8 cellular contexts compared by ENCODE assay signal in the genomic region with DNA sequence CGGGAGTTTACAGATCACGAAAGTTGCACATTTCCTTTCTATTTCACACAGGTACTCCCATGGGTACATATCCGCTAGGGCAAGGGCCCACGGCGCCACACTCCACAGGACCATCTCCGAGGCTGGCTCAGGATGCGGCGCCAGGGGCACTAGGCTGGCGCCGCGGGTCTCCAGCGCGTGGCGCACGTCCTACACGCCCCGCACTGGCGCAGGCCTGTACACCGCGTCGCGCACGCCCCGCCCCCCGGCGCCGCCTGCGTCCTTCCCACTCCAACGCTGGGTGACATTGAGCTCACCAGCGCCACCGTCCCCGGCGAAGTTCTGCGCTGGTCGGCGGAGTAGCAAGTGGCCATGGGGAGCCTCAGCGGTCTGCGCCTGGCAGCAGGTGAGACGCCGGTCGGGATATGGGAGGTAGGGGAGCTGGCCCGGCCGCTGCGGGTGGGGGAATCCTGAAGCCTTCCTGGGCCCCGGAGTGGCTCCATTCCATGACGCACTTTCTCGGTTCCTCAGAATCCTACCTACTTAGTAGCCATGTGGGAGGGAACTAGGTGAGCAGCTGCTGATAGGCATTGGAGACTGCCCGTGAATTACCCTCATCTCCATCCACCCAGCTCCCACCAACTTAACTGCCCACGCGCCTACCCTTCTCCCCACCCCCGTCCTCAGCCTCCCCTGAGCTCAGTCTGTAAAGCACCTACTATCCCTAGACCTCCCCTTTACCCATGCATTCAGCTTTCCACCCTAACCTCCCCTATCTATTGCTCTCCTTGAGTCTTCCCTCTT. TPM values are rescaled to one million over a fixed set of nuclear protein-coding genes. Genes with fewer than 3 reads are reported as not detected.
DNase-seq lines count a peak whose midpoint lies in the region; ATAC-seq and TF ChIP-seq lines count a peak whose summit lies in the region.

A gene with protein sequence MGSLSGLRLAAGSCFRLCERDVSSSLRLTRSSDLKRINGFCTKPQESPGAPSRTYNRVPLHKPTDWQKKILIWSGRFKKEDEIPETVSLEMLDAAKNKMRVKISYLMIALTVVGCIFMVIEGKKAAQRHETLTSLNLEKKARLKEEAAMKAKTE (plus strand): TSS at position 268 of the 783 bp plus-strand sequence. CDS start 84 bp downstream, at position 352.

- DNase-seq in GM12865 (ENCODE audit: low read depth) = peak; percentile 97
- DNase-seq in NCI-H1105 (lab: John Stamatoyannopoulos, UW) = peak; percentile 98
- peak; percentile 94 for DNase-seq in SKM-1 treated with dmso at 0.1 percent for 144 hours (lab: John Stamatoyannopoulos, UW; ENCODE audit: unreplicated experiment)
- DNase-seq in activated naive CD8-positive, alpha-beta T cell treated with anti-CD3 and anti-CD28 coated beads for 36 hours = peak; percentile 96
- DNase-seq in head of caudate nucleus = peak; percentile 85 to 98 (median 95)
- peak; percentile 86 to 90 for DNase-seq in tibial nerve (ENCODE audit: low spot score in 2 of 2)

- TF ChIP-seq EP300 in tibial nerve (IDR thresholded peaks at IDR 0.05) = peak; percentile 30 to 95

- H3K4me2 ChIP-seq in parathyroid adenoma (ENCODE audit: low read length) = peak within 1 kb of the TSS; percentile 65

- H3K9me3 Mint-ChIP-seq in activated naive CD8-positive, alpha-beta T cell treated with anti-CD3 and anti-CD28 coated beads for 36 hours = no peaks in the 10 kb centered on the region

- WGBS in tibial nerve, 2 donors = 0 to 1% methylated on average over 17 to 38 of the region's 51 CpGs

- peak; percentile 94 for ATAC-seq in HG02642 (IDR thresholded peaks at IDR 0.05; ENCODE audit: poor library complexity, unreplicated experiment)

- H3K9me3 ChIP-seq in parathyroid adenoma (ENCODE audit: control insufficient read depth, low read length) (no peaks in the 10 kb centered on the region), tibial nerve (no peaks in the 10 kb centered on the region)

- peak within 1 kb of the TSS; percentile 96 for H3K4me3 Mint-ChIP-seq in activated naive CD8-positive, alpha-beta T cell treated with anti-CD3 and anti-CD28 coated beads for 36 hours

- no peaks in the 10 kb centered on the region for H3K27me3 ChIP-seq in parathyroid adenoma (ENCODE audit: control insufficient read depth, insufficient read depth, low read length)
- no peaks in the 10 kb centered on the region for H3K27me3 ChIP-seq in tibial nerve

- H3K27me3 Mint-ChIP-seq in activated naive CD8-positive, alpha-beta T cell treated with anti-CD3 and anti-CD28 coated beads for 36 hours = no peaks in the 10 kb centered on the region

- H3K36me3 ChIP-seq in parathyroid adenoma (ENCODE audit: control insufficient read depth, insufficient read depth, low read length) (no peaks in the 10 kb centered on the region), tibial nerve (no peaks in the 10 kb centered on the region)

- H3K4me1 Mint-ChIP-seq in activated naive CD8-positive, alpha-beta T cell treated with anti-CD3 and anti-CD28 coated beads for 36 hours = peaks cover 53% of the 10 kb centered on the region

- peak; percentile 63 for TF ChIP-seq CTCF in GM12865 (IDR thresholded peaks at IDR 0.05; ENCODE audit: insufficient read depth, low read depth, low read length, missing control alignments)
- peak; percentile 88 for TF ChIP-seq CTCF in parathyroid adenoma (IDR thresholded peaks at IDR 0.05)
- TF ChIP-seq CTCF in tibial nerve (IDR thresholded peaks at IDR 0.05) = peak; percentile 47 to 74 (median 69)

- H3K27ac ChIP-seq in parathyroid adenoma (peak within 1 kb of the TSS; percentile 88), tibial nerve (peak within 1 kb of the TSS; percentile 82 to 94 (median 90))

- peak within 1 kb of the TSS; percentile 97 for H3K27ac Mint-ChIP-seq in activated naive CD8-positive, alpha-beta T cell treated with anti-CD3 and anti-CD28 coated beads for 36 hours

- H3K4me1 ChIP-seq in parathyroid adenoma = no peaks in the 10 kb centered on the region
- H3K4me1 ChIP-seq in tibial nerve = peaks cover 0 to 41% (median 18%) of the 10 kb centered on the region in 4 donors

- TF ChIP-seq POLR2A in tibial nerve (IDR thresholded peaks at IDR 0.05) = peak; percentile 88 to 91

- H3K36me3 Mint-ChIP-seq in activated naive CD8-positive, alpha-beta T cell treated with anti-CD3 and anti-CD28 coated beads for 36 hours = peaks cover 52% of the 10 kb centered on the region

- H3K4me3 ChIP-seq in GM12865 (ENCODE audit: low read depth, low read length) (peak within 1 kb of the TSS; percentile 94), parathyroid adenoma (ENCODE audit: low read depth, low read length) (peak within 1 kb of the TSS; percentile 66), tibial nerve (peak within 1 kb of the TSS; percentile 63 to 88 (median 84))

- peak within 1 kb of the TSS; percentile 73 for H3K9ac ChIP-seq in parathyroid adenoma

- intact Hi-C loops in head of caudate nucleus (cut with DNase I) = no loop called here

- H2AFZ ChIP-seq in parathyroid adenoma = peak within 1 kb of the TSS; percentile 93

- H3K79me2 ChIP-seq in parathyroid adenoma = peaks cover 18% of the 10 kb centered on the region

RNA-seq across cellular contexts. Expression of the gene that starts here (rescaled TPM):
- 100 to 1,000 TPM; 147 to 148 TPM for total RNA-seq in activated naive CD8-positive, alpha-beta T cell treated with anti-CD3 and anti-CD28 coated beads for 36 hours
- total RNA-seq in tibial nerve = 10 to 100 TPM; 13.2 to 23.1 (median 17.8) TPM

Comparison
In these comparisons a context has a peak if more than half of its experiments do, and no peak if none do; other contexts are left out.
1. Peak in every context shown above with its lines: DNase-seq, ATAC-seq, H3K4me3 ChIP-seq and H3K27ac ChIP-seq.
2. RNA of the gene that starts here (total RNA-seq): 147 to 148 TPM in activated naive CD8-positive, alpha-beta T cell treated with anti-CD3 and anti-CD28 coated beads for 36 hours; 13.2 to 23.1 TPM in tibial nerve; every median in the first group is over 4 times any median in the second.